In genomic region chr12:122356991-122357390, GRCh38 we compare ENCODE assay signal across 2 cellular contexts.
DNase-seq lines count a peak whose midpoint lies in the region; ATAC-seq and TF ChIP-seq lines count a peak whose summit lies in the region.
"Not testable (repeated sequence)": the region's sequence is repeated elsewhere in the genome, so short reads cannot be mapped to it uniquely, and the experiment has no call there.

No MANE protein-coding gene starts in this region.

- not testable (repeated sequence) for ATAC-seq in gastrocnemius medialis

- intact Hi-C loops in esophagus muscularis mucosa (cut with DNase I); gastrocnemius medialis (cut with DNase I; ENCODE audit: low total_unique reads): not testable (repeated sequence)

- not testable (repeated sequence) for TF ChIP-seq EP300 in esophagus muscularis mucosa (IDR thresholded peaks at IDR 0.05)

- not testable (repeated sequence) for TF ChIP-seq CTCF in esophagus muscularis mucosa (IDR thresholded peaks at IDR 0.05); gastrocnemius medialis (IDR thresholded peaks at IDR 0.05 in 4 of 5, conservative IDR thresholded peaks at IDR 0.05 in 1 of 5)

- H3K9me3 ChIP-seq in esophagus muscularis mucosa, gastrocnemius medialis: not testable (repeated sequence)

- H3K4me3 ChIP-seq in esophagus muscularis mucosa, gastrocnemius medialis: not testable (repeated sequence)

- 100% methylated on average over 8 of the region's 27 CpGs for WGBS in esophagus muscularis mucosa

- TF ChIP-seq POLR2A in esophagus muscularis mucosa (IDR thresholded peaks at IDR 0.05; ENCODE audit: low read depth); gastrocnemius medialis (IDR thresholded peaks at IDR 0.05): not testable (repeated sequence)

- H3K27me3 ChIP-seq in esophagus muscularis mucosa, gastrocnemius medialis: not testable (repeated sequence)

- peak overlapping the region in 3 of 4 donors; percentile 11 to 44 (median 28) for H3K27ac ChIP-seq in esophagus muscularis mucosa (replicated peaks in 1 of 4)
- H3K27ac ChIP-seq in gastrocnemius medialis, result peak overlapping the region; percentile 77 to 79 (median 78)

- H3K4me1 ChIP-seq in esophagus muscularis mucosa, result peaks cover 0 to 15% (median 9%) of the 10 kb centered on the region in 4 donors
- H3K4me1 ChIP-seq in gastrocnemius medialis, result peaks cover 7 to 14% of the 10 kb centered on the region in 2 donors

- in situ Hi-C loops in gastrocnemius medialis (cut with MboI; ENCODE audit: low sequenced_read_pairs in 4 of 4), result not testable (repeated sequence)

- H3K36me3 ChIP-seq in esophagus muscularis mucosa (peaks cover 54 to 88% (median 77%) of the 10 kb centered on the region in 4 donors), gastrocnemius medialis (peaks cover 12 to 65% of the 10 kb centered on the region in 2 donors)

- not testable (repeated sequence) for DNase-seq in esophagus muscularis mucosa (ENCODE audit: extremely low spot score); gastrocnemius medialis
